Comparison of ENCODE assay signal across 11 cellular contexts in the genomic region with DNA sequence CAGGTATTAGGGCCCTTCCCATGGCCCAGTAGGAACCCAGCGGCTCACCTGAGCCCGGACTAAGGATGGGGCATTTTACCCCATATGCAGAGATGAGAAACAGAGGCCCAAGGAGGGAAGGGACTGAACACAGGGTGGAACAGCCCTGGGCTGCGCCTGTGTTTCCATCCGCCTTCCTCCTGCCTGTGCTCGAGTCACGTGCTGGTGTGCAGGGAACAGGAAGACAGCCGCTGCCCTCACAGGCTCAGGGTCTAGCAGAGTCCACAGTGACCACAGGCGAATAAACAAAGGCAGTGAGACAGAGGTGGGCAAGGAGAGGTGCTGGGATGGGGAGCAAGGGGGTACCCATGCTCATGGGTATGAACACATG.
DNase-seq lines count a peak whose midpoint lies in the region; ATAC-seq and TF ChIP-seq lines count a peak whose summit lies in the region.
"Had no signal": no experiment of that assay in that cellular context is flagged by ENCODE, and none has a peak within 500 bp of the region (broad histone marks: within the 10 kb centered on the region; RNA-seq: fewer than 3 reads in every experiment).

No MANE protein-coding gene starts in this region.

- BruUV-seq in HCT116 (replicated peaks; lab: Mats Ljungman, UMichigan), result no TSS peak

- no peak for ATAC-seq in HCT116
- ATAC-seq in HG03135 (IDR thresholded peaks at IDR 0.05; ENCODE audit: unreplicated experiment), result no peak
- no peak for ATAC-seq in HG03025 (IDR thresholded peaks at IDR 0.05; ENCODE audit: low FRiP score, unreplicated experiment)

- H3K79me2 ChIP-seq in HCT116 (ENCODE audit: insufficient read depth, low read length), result peaks cover 43% of the 10 kb centered on the region

- RAD21 ChIA-PET in HCT116 (lab: Charles Lee; ENCODE audit: low non-redundant PET in 1 of 2, low total read pairs in 2 of 2, uncharacterized antibody in 2 of 2, unreplicated experiment in 2 of 2), result no interaction called here

- H3K27me3 Mint-ChIP-seq in activated naive CD8-positive, alpha-beta T cell, result no peaks in the 10 kb centered on the region

- no peaks in the 10 kb centered on the region for H4K20me1 ChIP-seq in HCT116 (ENCODE audit: insufficient read depth)

- H3K36me3 ChIP-seq in HCT116 (ENCODE audit: control insufficient read depth in 1 of 2, insufficient read depth in 2 of 2, low read length in 2 of 2), result no peaks in the 10 kb centered on the region
- no peaks in the 10 kb centered on the region for H3K36me3 ChIP-seq in right atrium auricular region
- peaks cover 0 to 13% (median 8%) of the 10 kb centered on the region in 3 donors for H3K36me3 ChIP-seq in skeletal muscle tissue (ENCODE audit: control insufficient read depth in 3 of 3, insufficient read depth in 3 of 3, low read length in 3 of 3)

- no peaks in the 10 kb centered on the region for H3K9me3 Mint-ChIP-seq in activated naive CD8-positive, alpha-beta T cell (ENCODE audit: low read depth)

- H3K4me3 Mint-ChIP-seq in activated naive CD8-positive, alpha-beta T cell, result peak overlapping the region; percentile 3

- H3K4me3 ChIP-seq in HCT116 (replicated peaks in 1 of 2; ENCODE audit: low read depth in 1 of 2, low read length in 2 of 2) (no peak overlapping the region), right atrium auricular region (peak overlapping the region; percentile 48 to 59), skeletal muscle tissue (ENCODE audit: low read length in 3 of 3) (peak overlapping the region in 2 of 3 donors; percentile 38 to 52)

- CTCF ChIA-PET in HCT116 (lab: Charles Lee), result no interaction called here

- peaks cover 9% of the 10 kb centered on the region for H3K36me3 Mint-ChIP-seq in activated naive CD8-positive, alpha-beta T cell

- peaks cover 57% of the 10 kb centered on the region for H3K4me1 Mint-ChIP-seq in activated naive CD8-positive, alpha-beta T cell (ENCODE audit: low read depth)

- H3K9ac ChIP-seq in HCT116 (ENCODE audit: low read length), result peak overlapping the region; percentile 89
- H3K9ac ChIP-seq in skeletal muscle tissue (ENCODE audit: low read depth in 1 of 3, low read length in 3 of 3), result peak overlapping the region; percentile 33 to 91 (median 59)

- H3K27me3 ChIP-seq in HCT116 (ENCODE audit: insufficient read depth, low read length), result no peaks in the 10 kb centered on the region
- no peaks in the 10 kb centered on the region for H3K27me3 ChIP-seq in right atrium auricular region
- H3K27me3 ChIP-seq in skeletal muscle tissue (ENCODE audit: control insufficient read depth in 3 of 3, insufficient read depth in 3 of 3, low read length in 3 of 3), result no peaks in the 10 kb centered on the region

- TF ChIP-seq POLR2A in HCT116 (IDR thresholded peaks at IDR 0.05; ENCODE audit: borderline replicate concordance, extremely low read depth, insufficient read depth, insufficient read length), result no peak

- H3K27ac Mint-ChIP-seq in activated naive CD8-positive, alpha-beta T cell, result peak overlapping the region; percentile 28

- H3K4me1 ChIP-seq in HCT116 (ENCODE audit: control insufficient read depth in 1 of 2, insufficient read depth in 2 of 2, low read length in 2 of 2), result peaks cover 73 to 100% of the 10 kb centered on the region in 2 experiments
- H3K4me1 ChIP-seq in right atrium auricular region, result peaks cover 0 to 88% of the 10 kb centered on the region in 2 donors
- peaks cover 58 to 82% (median 81%) of the 10 kb centered on the region in 3 donors for H3K4me1 ChIP-seq in skeletal muscle tissue (ENCODE audit: control insufficient read depth in 3 of 3, insufficient read depth in 3 of 3, low read length in 3 of 3)

- POLR2A ChIA-PET in HCT116 (lab: Charles Lee), result interaction anchor here (1.6 to 2.9 kb wide), 3 partner anchors 314 to 318 kb away, joined by 5 to 15 read pairs (median 6); a partner anchor contains a TSS

- H3K27ac ChIP-seq in HCT116 (ENCODE audit: low read depth, low read length) (peak overlapping the region; percentile 100), right atrium auricular region (peak overlapping the region; percentile 99), skeletal muscle tissue (ENCODE audit: low read depth, low read length) (peak overlapping the region; percentile 100)

- no peak for TF ChIP-seq RAD21 in HCT116 (IDR thresholded peaks at IDR 0.05; ENCODE audit: low read depth)

- H3K9me3 ChIP-seq in HCT116 (ENCODE audit: control insufficient read depth in 1 of 2, insufficient read depth in 1 of 2, low read depth in 1 of 2, low read length in 2 of 2) (no peaks in the 10 kb centered on the region), right atrium auricular region (no peaks in the 10 kb centered on the region), skeletal muscle tissue (ENCODE audit: control insufficient read depth in 3 of 3, low read length in 3 of 3) (no peaks in the 10 kb centered on the region)

- H3K9me2 ChIP-seq in HCT116 (ENCODE audit: insufficient read depth), result no peaks in the 10 kb centered on the region

- peak overlapping the region; percentile 92 for H3K4me2 ChIP-seq in HCT116 (ENCODE audit: low read length)

- no peak overlapping the region for H2AFZ ChIP-seq in HCT116 (ENCODE audit: low read depth, low read length, poor library complexity, severe bottlenecking)

- intact Hi-C loops in HCT116 (cut with micrococcal nuclease), result no loop called here

- TF ChIP-seq CTCF in HCT116 (IDR thresholded peaks at IDR 0.05 in 2 of 3, conservative IDR thresholded peaks at IDR 0.05 in 1 of 3; ENCODE audit: borderline replicate concordance in 1 of 3, insufficient read depth in 1 of 3, low read depth in 2 of 3, low read length in 2 of 3) (no peak), right atrium auricular region (IDR thresholded peaks at IDR 0.05) (no peak)

- no peak for DNase-seq in HCT116 (ENCODE audit: low read depth, low spot score)
- DNase-seq in right atrium auricular region (ENCODE audit: low spot score), result peak; percentile 89
- DNase-seq in kidney glomerular epithelial cell (lab: John Stamatoyannopoulos, UW), result no peak
- no peak for DNase-seq in SW 1271 (lab: John Stamatoyannopoulos, UW)
- DNase-seq: activated CD4-positive, alpha-beta T cell treated with anti-CD3 and anti-CD28 coated beads, Interleukin-2, amount 50 U/mL, for 48 hours; NCI-H2081; stimulated activated CD4-positive, alpha-beta T cell treated with anti-CD3 and anti-CD28 coated beads, Interleukin-2, amount 100 ng/mL, for 48 hours had no signal

TF ChIP-seq in HCT116, 20 proteins besides CTCF, POLR2A, EP300 and RAD21 (continues in another document):
- no peak for TF ChIP-seq EGR1 (IDR thresholded peaks at IDR 0.05; ENCODE audit: low read depth)
- no peak for TF ChIP-seq EZH2phosphoT487 (IDR thresholded peaks at IDR 0.05; ENCODE audit: borderline replicate concordance)
- TF ChIP-seq JUND (IDR thresholded peaks at IDR 0.05), result no peak
- no peak for TF ChIP-seq CEBPB (IDR thresholded peaks at IDR 0.05; ENCODE audit: low read depth)
- no peak for TF ChIP-seq TCF7L2 (IDR thresholded peaks at IDR 0.05; ENCODE audit: borderline replicate concordance, extremely low read depth, insufficient read depth, insufficient read length)
- no peak for TF ChIP-seq YY1 (IDR thresholded peaks at IDR 0.05; ENCODE audit: extremely low read depth, insufficient replicate concordance, low read depth, low read length)
- TF ChIP-seq ELF1 (IDR thresholded peaks at IDR 0.05; ENCODE audit: borderline replicate concordance, low read depth), result no peak
- TF ChIP-seq, protein P1, sequence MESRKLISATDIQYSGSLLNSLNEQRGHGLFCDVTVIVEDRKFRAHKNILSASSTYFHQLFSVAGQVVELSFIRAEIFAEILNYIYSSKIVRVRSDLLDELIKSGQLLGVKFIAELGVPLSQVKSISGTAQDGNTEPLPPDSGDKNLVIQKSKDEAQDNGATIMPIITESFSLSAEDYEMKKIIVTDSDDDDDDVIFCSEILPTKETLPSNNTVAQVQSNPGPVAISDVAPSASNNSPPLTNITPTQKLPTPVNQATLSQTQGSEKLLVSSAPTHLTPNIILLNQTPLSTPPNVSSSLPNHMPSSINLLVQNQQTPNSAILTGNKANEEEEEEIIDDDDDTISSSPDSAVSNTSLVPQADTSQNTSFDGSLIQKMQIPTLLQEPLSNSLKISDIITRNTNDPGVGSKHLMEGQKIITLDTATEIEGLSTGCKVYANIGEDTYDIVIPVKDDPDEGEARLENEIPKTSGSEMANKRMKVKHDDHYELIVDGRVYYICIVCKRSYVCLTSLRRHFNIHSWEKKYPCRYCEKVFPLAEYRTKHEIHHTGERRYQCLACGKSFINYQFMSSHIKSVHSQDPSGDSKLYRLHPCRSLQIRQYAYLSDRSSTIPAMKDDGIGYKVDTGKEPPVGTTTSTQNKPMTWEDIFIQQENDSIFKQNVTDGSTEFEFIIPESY (IDR thresholded peaks at IDR 0.05; ENCODE audit: extremely low read depth, insufficient replicate concordance, low read length), result no peak
- TF ChIP-seq CBX3 (IDR thresholded peaks at IDR 0.05; ENCODE audit: low read depth), result no peak
- TF ChIP-seq ZNF274 (IDR thresholded peaks at IDR 0.05; ENCODE audit: low read depth, low read length), result no peak
- no peak for TF ChIP-seq SIN3A (IDR thresholded peaks at IDR 0.05; ENCODE audit: low read depth)
- TF ChIP-seq, protein P2, sequence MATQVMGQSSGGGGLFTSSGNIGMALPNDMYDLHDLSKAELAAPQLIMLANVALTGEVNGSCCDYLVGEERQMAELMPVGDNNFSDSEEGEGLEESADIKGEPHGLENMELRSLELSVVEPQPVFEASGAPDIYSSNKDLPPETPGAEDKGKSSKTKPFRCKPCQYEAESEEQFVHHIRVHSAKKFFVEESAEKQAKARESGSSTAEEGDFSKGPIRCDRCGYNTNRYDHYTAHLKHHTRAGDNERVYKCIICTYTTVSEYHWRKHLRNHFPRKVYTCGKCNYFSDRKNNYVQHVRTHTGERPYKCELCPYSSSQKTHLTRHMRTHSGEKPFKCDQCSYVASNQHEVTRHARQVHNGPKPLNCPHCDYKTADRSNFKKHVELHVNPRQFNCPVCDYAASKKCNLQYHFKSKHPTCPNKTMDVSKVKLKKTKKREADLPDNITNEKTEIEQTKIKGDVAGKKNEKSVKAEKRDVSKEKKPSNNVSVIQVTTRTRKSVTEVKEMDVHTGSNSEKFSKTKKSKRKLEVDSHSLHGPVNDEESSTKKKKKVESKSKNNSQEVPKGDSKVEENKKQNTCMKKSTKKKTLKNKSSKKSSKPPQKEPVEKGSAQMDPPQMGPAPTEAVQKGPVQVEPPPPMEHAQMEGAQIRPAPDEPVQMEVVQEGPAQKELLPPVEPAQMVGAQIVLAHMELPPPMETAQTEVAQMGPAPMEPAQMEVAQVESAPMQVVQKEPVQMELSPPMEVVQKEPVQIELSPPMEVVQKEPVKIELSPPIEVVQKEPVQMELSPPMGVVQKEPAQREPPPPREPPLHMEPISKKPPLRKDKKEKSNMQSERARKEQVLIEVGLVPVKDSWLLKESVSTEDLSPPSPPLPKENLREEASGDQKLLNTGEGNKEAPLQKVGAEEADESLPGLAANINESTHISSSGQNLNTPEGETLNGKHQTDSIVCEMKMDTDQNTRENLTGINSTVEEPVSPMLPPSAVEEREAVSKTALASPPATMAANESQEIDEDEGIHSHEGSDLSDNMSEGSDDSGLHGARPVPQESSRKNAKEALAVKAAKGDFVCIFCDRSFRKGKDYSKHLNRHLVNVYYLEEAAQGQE (IDR thresholded peaks at IDR 0.05; ENCODE audit: low read depth), result no peak

Comparison
In these comparisons a context has a peak if more than half of its experiments do, and no peak if none do; other contexts are left out.
1. H3K4me3 ChIP-seq: peak in right atrium auricular region (2 of 2) and skeletal muscle tissue (2 of 3); none in HCT116 (0 of 2).
2. Peak in every context shown above with its lines, with median percentiles within 50 percentile points of each other: H3K27ac ChIP-seq.